20 cellular contexts compared by ENCODE assay signal in the genomic region with DNA sequence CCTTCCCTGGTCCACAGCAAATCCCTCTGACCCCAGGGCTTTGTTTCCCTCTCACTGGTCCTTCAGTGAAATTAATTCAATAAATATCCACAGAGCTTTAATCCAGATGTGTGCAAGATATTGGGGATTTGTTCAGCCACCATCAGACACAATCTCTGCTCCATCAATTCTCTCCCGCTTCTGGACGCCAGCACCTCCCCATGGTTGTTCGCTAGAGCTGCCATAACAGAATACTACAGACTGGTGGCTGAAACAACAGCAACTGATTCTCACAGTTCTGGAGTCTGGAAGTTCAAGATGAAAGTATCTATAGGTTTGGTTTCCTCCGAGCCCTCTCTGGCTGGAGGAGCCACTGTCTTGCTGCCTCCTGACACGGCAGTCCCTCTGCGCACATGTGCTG.
"Had no signal": no experiment of that assay in that cellular context is flagged by ENCODE, and none has a peak within 500 bp of the region (broad histone marks: within the 10 kb centered on the region; RNA-seq: fewer than 3 reads in every experiment).

No MANE protein-coding gene starts in this region.

- H3K9me3 Mint-ChIP-seq: activated CD4-positive, alpha-beta memory T cell treated with anti-CD3 and anti-CD28 coated beads, Interleukin-2, amount 10 ng/mL, durations not matched to agents 7 days and 5 days; activated CD4-positive, alpha-beta T cell treated with anti-CD3 and anti-CD28 coated beads, Interleukin-2, amount 10 ng/mL, durations not matched to agents 7 days and 5 days; activated naive CD4-positive, alpha-beta T cell treated with anti-CD3 and anti-CD28 coated beads, Interleukin-2, amount 50 U/mL, for 72 hours; natural killer cell treated with Interleukin-12 subunit alpha and Interleukin-12 subunit beta and Interleukin-15 and Interleukin-18, amount 100 ng/mL, for 72 hours had no signal

- H3K4me1 Mint-ChIP-seq: activated CD4-positive, alpha-beta memory T cell treated with anti-CD3 and anti-CD28 coated beads, Interleukin-2, amount 10 ng/mL, durations not matched to agents 7 days and 5 days; activated CD4-positive, alpha-beta T cell treated with anti-CD3 and anti-CD28 coated beads, Interleukin-2, amount 10 ng/mL, durations not matched to agents 7 days and 5 days had no signal

- H3K27me3 ChIP-seq: breast epithelium, gastroesophageal sphincter, hepatocyte, right atrium auricular region, tibial nerve had no signal

- H3K4me2 ChIP-seq: hepatocyte had no signal

- H3K27ac ChIP-seq: breast epithelium, gastroesophageal sphincter, hepatocyte, right atrium auricular region, tibial nerve had no signal

- H3K4me1 ChIP-seq: breast epithelium, right atrium auricular region, tibial nerve had no signal

- H3K27ac Mint-ChIP-seq: activated CD4-positive, alpha-beta memory T cell treated with anti-CD3 and anti-CD28 coated beads, Interleukin-2, amount 10 ng/mL, durations not matched to agents 7 days and 5 days; activated CD4-positive, alpha-beta T cell treated with anti-CD3 and anti-CD28 coated beads, Interleukin-2, amount 10 ng/mL, durations not matched to agents 7 days and 5 days; natural killer cell treated with Interleukin-12 subunit alpha and Interleukin-12 subunit beta and Interleukin-15 and Interleukin-18, amount 100 ng/mL, for 72 hours had no signal

- H3K79me2 ChIP-seq: hepatocyte had no signal

- H3K9me3 ChIP-seq: breast epithelium, gastroesophageal sphincter, mucosa of descending colon, right atrium auricular region, tibial nerve had no signal

- H3K27me3 Mint-ChIP-seq: activated CD4-positive, alpha-beta memory T cell treated with anti-CD3 and anti-CD28 coated beads, Interleukin-2, amount 10 ng/mL, durations not matched to agents 7 days and 5 days; activated CD4-positive, alpha-beta T cell treated with anti-CD3 and anti-CD28 coated beads, Interleukin-2, amount 10 ng/mL, durations not matched to agents 7 days and 5 days; natural killer cell treated with Interleukin-12 subunit alpha and Interleukin-12 subunit beta and Interleukin-15 and Interleukin-18, amount 100 ng/mL, for 72 hours had no signal

- H3K4me3 ChIP-seq: breast epithelium, gastroesophageal sphincter, hepatocyte, mucosa of descending colon, right atrium auricular region, tibial nerve had no signal

- H2AFZ ChIP-seq: hepatocyte had no signal

- H3K36me3 Mint-ChIP-seq: activated naive CD4-positive, alpha-beta T cell treated with anti-CD3 and anti-CD28 coated beads, Interleukin-2, amount 50 U/mL, for 72 hours; natural killer cell treated with Interleukin-12 subunit alpha and Interleukin-12 subunit beta and Interleukin-15 and Interleukin-18, amount 100 ng/mL, for 72 hours had no signal

- FAIRE-seq: keratinocyte had no signal

- DNase-seq: activated CD4-positive, alpha-beta memory T cell treated with anti-CD3 and anti-CD28 coated beads, Interleukin-2, amount 10 ng/mL, durations not matched to agents 7 days and 5 days; activated CD4-positive, alpha-beta T cell treated with anti-CD3 and anti-CD28 coated beads for 1 hour; activated CD4-positive, alpha-beta T cell treated with anti-CD3 and anti-CD28 coated beads, Interleukin-2, amount 10 ng/mL, durations not matched to agents 7 days and 5 days; activated naive CD4-positive, alpha-beta T cell; activated T-cell treated with anti-CD3 and anti-CD28 coated beads, Interleukin-2, amount 50 U/mL, for 48 hours; central memory CD4-positive, alpha-beta T cell; effector CD8-positive, alpha-beta T cell; left cardiac atrium; left ventricle myocardium superior; mucosa of descending colon; stimulated activated naive CD4-positive, alpha-beta T cell treated with Interleukin-2 at 50 U/mL for 16 hours; T1000 had no signal

- H3K36me3 ChIP-seq: breast epithelium, gastroesophageal sphincter, right atrium auricular region, tibial nerve had no signal

- ATAC-seq: activated naive CD4-positive, alpha-beta T cell treated with anti-CD3 and anti-CD28 coated beads, Interleukin-2, amount 50 U/mL, for 72 hours; gastroesophageal sphincter; left cardiac atrium; left ventricle myocardium superior; mucosa of descending colon; natural killer cell treated with Interleukin-12 subunit alpha and Interleukin-12 subunit beta and Interleukin-15 and Interleukin-18, amount 100 ng/mL, for 72 hours had no signal

- H3K4me3 Mint-ChIP-seq: activated CD4-positive, alpha-beta memory T cell treated with anti-CD3 and anti-CD28 coated beads, Interleukin-2, amount 10 ng/mL, durations not matched to agents 7 days and 5 days; activated CD4-positive, alpha-beta T cell treated with anti-CD3 and anti-CD28 coated beads, Interleukin-2, amount 10 ng/mL, durations not matched to agents 7 days and 5 days; natural killer cell treated with Interleukin-12 subunit alpha and Interleukin-12 subunit beta and Interleukin-15 and Interleukin-18, amount 100 ng/mL, for 72 hours had no signal
